ENCODE assay signal across 25 cellular contexts in genomic region chrX:136933617-136934145, GRCh38. TPM values are rescaled to one million over a fixed set of nuclear protein-coding genes. Genes with fewer than 3 reads are reported as not detected.
A peak's percentile ranks its signal among the peaks of the same experiment; 100 is the strongest.
DNase-seq lines count a peak whose midpoint lies in the region; ATAC-seq and TF ChIP-seq lines count a peak whose summit lies in the region.
"Had no signal": no experiment of that assay in that cellular context is flagged by ENCODE, and none has a peak within 500 bp of the region (broad histone marks: within the 10 kb centered on the region; RNA-seq: fewer than 3 reads in every experiment).

No MANE protein-coding gene starts in this region.

- POLR2A ChIA-PET in OCI-LY7 (lab: Charles Lee): interaction anchor here (0.9 kb wide), 1 partner anchor 53 kb away, joined by 4 read pairs; the partner anchor contains the start of gene RBMX

- TF ChIP-seq EP300 in ovary (IDR thresholded peaks at IDR 0.05): no peak

- ATAC-seq in right cardiac atrium: peak; percentile 40 to 42
- no peak for ATAC-seq in effector memory CD8-positive, alpha-beta T cell (replicated peaks)
- ATAC-seq: naive thymus-derived CD8-positive, alpha-beta T cell; stimulated activated naive CD8-positive, alpha-beta T cell treated with anti-CD3 and anti-CD28 coated beads, Interleukin-15, amount 100 ng/mL, for 72 hours; WTC11 had no signal

- no peak for TF ChIP-seq POLR2A in ovary (IDR thresholded peaks at IDR 0.05)

- TF ChIP-seq CTCF in right atrium auricular region (IDR thresholded peaks at IDR 0.05) (no peak), ovary (IDR thresholded peaks at IDR 0.05) (no peak), OCI-LY7 (conservative IDR thresholded peaks at IDR 0.05; ENCODE audit: low read length) (no peak)

- H3K27me3 ChIP-seq in right cardiac atrium (ENCODE audit: control insufficient read depth, insufficient read depth) (no peaks in the 10 kb centered on the region), right atrium auricular region (no peaks in the 10 kb centered on the region), ovary (no peaks in the 10 kb centered on the region)
- H3K27me3 ChIP-seq: esophagus squamous epithelium had no signal

- H3K9me3 Mint-ChIP-seq in effector memory CD8-positive, alpha-beta T cell: no peaks in the 10 kb centered on the region
- H3K9me3 Mint-ChIP-seq: naive thymus-derived CD8-positive, alpha-beta T cell; stimulated activated naive CD8-positive, alpha-beta T cell treated with anti-CD3 and anti-CD28 coated beads, Interleukin-15, amount 100 ng/mL, for 72 hours had no signal

- H3K4me3 ChIP-seq in right cardiac atrium (ENCODE audit: low read length) (peak overlapping the region; percentile 9), right atrium auricular region (peak overlapping the region in 1 of 2 donors; percentile 19), ovary (peak overlapping the region; percentile 14), OCI-LY7 (ENCODE audit: low read depth, low read length, poor library complexity, severe bottlenecking) (no peak overlapping the region)

- H4K20me1 ChIP-seq in OCI-LY7 (ENCODE audit: insufficient read depth, low read length): no peaks in the 10 kb centered on the region

- no TSS peak for BruUV-seq in OCI-LY7 (replicated peaks; lab: Mats Ljungman, UMichigan)

- no peaks in the 10 kb centered on the region for H3K9me2 ChIP-seq in OCI-LY7 (ENCODE audit: insufficient read depth, low read length)

- CTCF ChIA-PET in OCI-LY7 (lab: Charles Lee; ENCODE audit: unreplicated experiment): no interaction called here

- H2AFZ ChIP-seq in OCI-LY7 (ENCODE audit: low read length): no peak overlapping the region

- H3K9me3 ChIP-seq in right cardiac atrium (ENCODE audit: control insufficient read depth, low read length) (no peaks in the 10 kb centered on the region), right atrium auricular region (no peaks in the 10 kb centered on the region), ovary (no peaks in the 10 kb centered on the region), OCI-LY7 (ENCODE audit: low read length) (no peaks in the 10 kb centered on the region)
- H3K9me3 ChIP-seq: esophagus squamous epithelium had no signal

- no peak overlapping the region for H3K27ac ChIP-seq in right cardiac atrium (ENCODE audit: low read length)
- H3K27ac ChIP-seq in right atrium auricular region: no peak overlapping the region
- H3K27ac ChIP-seq in ovary: peak overlapping the region in 1 of 2 donors; percentile 36
- H3K27ac ChIP-seq in OCI-LY7 (ENCODE audit: low read depth, low read length, poor library complexity, severe bottlenecking): no peak overlapping the region
- H3K27ac ChIP-seq: KMS-11 had no signal

- DNase-seq in right cardiac atrium: peak in 1 of 3 donors; percentile 71
- no peak for DNase-seq in right atrium auricular region (ENCODE audit: low spot score)
- no peak for DNase-seq in effector memory CD8-positive, alpha-beta T cell
- peak in 1 of 5 donors; percentile 51 for DNase-seq in ovary
- no peak for DNase-seq in NCI-H1694 treated with DMSO at 0.1 percent for 48 hours (lab: John Stamatoyannopoulos, UW)
- no peak for DNase-seq in OCI-LY7 (ENCODE audit: low spot score)
- no peak for DNase-seq in COR-L47 (lab: John Stamatoyannopoulos, UW)
- DNase-seq in amniotic stem cell (lab: John Stamatoyannopoulos, UW): no peak
- DNase-seq: activated CD4-positive, alpha-beta T cell treated with anti-CD3 and anti-CD28 coated beads, Interleukin-2, amount 50 U/mL, for 4 hours; activated gamma-delta T cell treated with Interleukin-2 at 50 U/mL for 16 hours; central memory CD4-positive, alpha-beta T cell; esophagus squamous epithelium; HCEC 1CT; kidney glomerular epithelial cell; MV-4-11; naive thymus-derived CD8-positive, alpha-beta T cell; NCI-H187; NCI-H2227 treated with DMSO at 0.1 percent for 48 hours; small intestine; stimulated activated CD4-positive, alpha-beta T cell treated with anti-CD3 and anti-CD28 coated beads, Interleukin-4, amount 100 ng/mL, for 1 hour; stimulated activated naive CD8-positive, alpha-beta T cell treated with anti-CD3 and anti-CD28 coated beads, Interleukin-15, amount 100 ng/mL, for 72 hours; T-helper 2 cell had no signal

- intact Hi-C loops in right cardiac atrium (cut with DNase I) (no loop called here), ovary (cut with DNase I) (no loop called here), OCI-LY7 (cut with micrococcal nuclease; ENCODE audit: unreplicated experiment) (no loop called here)

- H3K4me2 ChIP-seq in OCI-LY7 (ENCODE audit: low read length): no peak overlapping the region
- H3K4me2 ChIP-seq: KMS-11 had no signal

- H3K4me3 Mint-ChIP-seq in effector memory CD8-positive, alpha-beta T cell: no peak overlapping the region
- H3K4me3 Mint-ChIP-seq: CD14-positive monocyte; naive thymus-derived CD8-positive, alpha-beta T cell; stimulated activated naive CD8-positive, alpha-beta T cell treated with anti-CD3 and anti-CD28 coated beads, Interleukin-15, amount 100 ng/mL, for 72 hours; WTC11 had no signal

- WGBS in right cardiac atrium: 31% methylated on average over 12 of the region's 12 CpGs
- 36 to 44% (median 43%) methylated on average over 12 of the region's 12 CpGs for WGBS in ovary, 3 donors

- H3K36me3 Mint-ChIP-seq in effector memory CD8-positive, alpha-beta T cell (ENCODE audit: insufficient read depth): peaks cover 3% of the 10 kb centered on the region

- H3K79me2 ChIP-seq in OCI-LY7 (ENCODE audit: insufficient read depth, low read depth, low read length): no peaks in the 10 kb centered on the region

- H3K4me1 ChIP-seq in right cardiac atrium (ENCODE audit: control insufficient read depth, insufficient read depth, low read length) (no peaks in the 10 kb centered on the region), right atrium auricular region (no peaks in the 10 kb centered on the region), ovary (ENCODE audit: insufficient read depth) (peaks cover 2% of the 10 kb centered on the region), OCI-LY7 (ENCODE audit: insufficient read depth, low read length, poor library complexity, severe bottlenecking) (no peaks in the 10 kb centered on the region)
- H3K4me1 ChIP-seq: esophagus squamous epithelium had no signal

- H3K36me3 ChIP-seq in right atrium auricular region: no peaks in the 10 kb centered on the region
- H3K36me3 ChIP-seq in ovary: no peaks in the 10 kb centered on the region
- H3K36me3 ChIP-seq in OCI-LY7 (ENCODE audit: insufficient read depth, low read length): no peaks in the 10 kb centered on the region
- H3K36me3 ChIP-seq: esophagus squamous epithelium had no signal

- H3K27me3 Mint-ChIP-seq in effector memory CD8-positive, alpha-beta T cell: no peaks in the 10 kb centered on the region
- H3K27me3 Mint-ChIP-seq: naive thymus-derived CD8-positive, alpha-beta T cell; stimulated activated naive CD8-positive, alpha-beta T cell treated with anti-CD3 and anti-CD28 coated beads, Interleukin-15, amount 100 ng/mL, for 72 hours had no signal

- H3K4me1 Mint-ChIP-seq in effector memory CD8-positive, alpha-beta T cell (ENCODE audit: low read depth in 2 of 2): peaks cover 12 to 15% of the 10 kb centered on the region in 2 donors
- H3K4me1 Mint-ChIP-seq: CD14-positive monocyte had no signal

- peak overlapping the region; percentile 41 to 54 for H3K27ac Mint-ChIP-seq in effector memory CD8-positive, alpha-beta T cell
- H3K27ac Mint-ChIP-seq: stimulated activated naive CD8-positive, alpha-beta T cell treated with anti-CD3 and anti-CD28 coated beads, Interleukin-15, amount 100 ng/mL, for 72 hours; WTC11 had no signal

RNA-seq across cellular contexts. Expression of gene RBMX, which starts 53.2 kb away (rescaled TPM):
- total RNA-seq in right cardiac atrium (100 to 1,000 TPM in 2 of 4 donors, 10 to 100 TPM in 2; 88.4 to 123 (median 107) TPM), right atrium auricular region (100 to 1,000 TPM; 127 to 176 TPM), ovary (100 to 1,000 TPM; 192 to 400 (median 305) TPM), OCI-LY7 (2022) (342 and 367 TPM in 2 replicates)
- polyA plus RNA-seq in right cardiac atrium (89.3 TPM), ovary (100 to 1,000 TPM; 318 to 444 TPM)
- total RNA-seq in OCI-LY7 (2014; rRNA removed; shearing (Covaris generic)): 321 and 394 TPM in 2 replicates
